8 cellular contexts compared by ENCODE assay signal in genomic region chr19:56105831-56106396, GRCh38. TPM values are rescaled to one million over a fixed set of nuclear protein-coding genes. Genes with fewer than 3 reads are reported as not detected.
DNase-seq lines count a peak whose midpoint lies in the region; ATAC-seq and TF ChIP-seq lines count a peak whose summit lies in the region.
"Not testable (repeated sequence)": the region's sequence is repeated elsewhere in the genome, so short reads cannot be mapped to it uniquely, and the experiment has no call there.

No MANE protein-coding gene starts in this region.

- not testable (repeated sequence) for BruUV-seq in Caco-2 (replicated peaks; lab: Mats Ljungman, UMichigan)

- not testable (repeated sequence) for TF ChIP-seq CTCF in Caco-2 (IDR thresholded peaks at IDR 0.05; ENCODE audit: insufficient read depth in 1 of 2, low read depth in 1 of 2, low read length in 1 of 2, severe bottlenecking in 1 of 2, unreplicated experiment in 1 of 2); upper lobe of left lung (IDR thresholded peaks at IDR 0.05)

- H3K27ac Mint-ChIP-seq in Caco-2 (ENCODE audit: unreplicated experiment) (peak overlapping the region; percentile 48), naive B cell (peak overlapping the region; percentile 86 to 96 (median 94))
- peak overlapping the region; percentile 46 for H3K27ac Mint-ChIP-seq in activated naive CD8-positive, alpha-beta T cell
- H3K27ac Mint-ChIP-seq in dendritic cell treated with granulocyte-macrophage colony-stimulating factor and Interleukin-4, amounts not matched to agents 40 ng/mL and 50 ng/mL, for 4 days: peak overlapping the region; percentile 70

- H3K27ac ChIP-seq in SK-N-MC: 0 out of 2 replicates have a peak overlapping the region, but pooled peaks have one; percentile 9
- not testable (repeated sequence) for H3K27ac ChIP-seq in iPS-20b (ENCODE audit: low read length)
- H3K27ac ChIP-seq in rectal smooth muscle tissue (ENCODE audit: low read depth, low read length): peak overlapping the region; percentile 83
- peak overlapping the region; percentile 49 to 80 (median 69) for H3K27ac ChIP-seq in upper lobe of left lung

- not testable (repeated sequence) for TF ChIP-seq POLR2A in upper lobe of left lung (IDR thresholded peaks at IDR 0.05)

- POLR2A ChIA-PET in Caco-2 (lab: Charles Lee): not testable (repeated sequence)

- H3K4me1 ChIP-seq in Caco-2: not testable (repeated sequence)
- peaks cover 15% of the 10 kb centered on the region for H3K4me1 ChIP-seq in iPS-20b (ENCODE audit: insufficient read depth, low read length)
- H3K4me1 ChIP-seq in rectal smooth muscle tissue (ENCODE audit: control insufficient read depth, insufficient read depth, low read length): peaks cover 22% of the 10 kb centered on the region
- H3K4me1 ChIP-seq in upper lobe of left lung: peaks cover 57 to 76% (median 64%) of the 10 kb centered on the region in 4 donors

- not testable (repeated sequence) for DNase-seq in Caco-2; SK-N-MC (ENCODE audit: low read depth, low spot score); naive B cell
- DNase-seq in upper lobe of left lung: peak in 1 of 2 donors; percentile 79

- intact Hi-C loops in Caco-2 (cut with micrococcal nuclease; ENCODE audit: unreplicated experiment): loop anchor here (1.0 kb wide), 1 partner anchor 66 kb away; no protein-coding TSS in a partner anchor
- intact Hi-C loops in dendritic cell treated with granulocyte-macrophage colony-stimulating factor and Interleukin-4, amounts not matched to agents 40 ng/mL and 50 ng/mL, for 4 days (cut with micrococcal nuclease): loop anchor here (1.0 kb wide), 1 partner anchor 34 kb away; no protein-coding TSS in a partner anchor

- not testable (repeated sequence) for H3K9me3 ChIP-seq in Caco-2; SK-N-MC (ENCODE audit: low read depth, low read length); iPS-20b (ENCODE audit: insufficient read depth, low read depth, low read length); upper lobe of left lung

- not testable (repeated sequence) for ATAC-seq in naive B cell (ENCODE audit: low read depth in 2 of 2); upper lobe of left lung (ENCODE audit: low FRiP score in 2 of 2)

- not testable (repeated sequence) for H3K36me3 ChIP-seq in Caco-2 (ENCODE audit: control insufficient read depth, insufficient read depth, low read length); SK-N-MC (ENCODE audit: insufficient read depth, low read length); rectal smooth muscle tissue (ENCODE audit: control insufficient read depth, insufficient read depth, low read length)
- H3K36me3 ChIP-seq in iPS-20b (ENCODE audit: insufficient read depth, low read depth, low read length): peaks cover 23% of the 10 kb centered on the region
- peaks cover 5 to 25% (median 16%) of the 10 kb centered on the region in 4 donors for H3K36me3 ChIP-seq in upper lobe of left lung

- H3K9me3 Mint-ChIP-seq in Caco-2 (ENCODE audit: unreplicated experiment); activated naive CD8-positive, alpha-beta T cell (ENCODE audit: low read depth); dendritic cell treated with granulocyte-macrophage colony-stimulating factor and Interleukin-4, amounts not matched to agents 40 ng/mL and 50 ng/mL, for 4 days; naive B cell: not testable (repeated sequence)

- CTCF ChIA-PET in Caco-2 (lab: Charles Lee): interaction anchor here (1.4 kb wide), 1 partner anchor 228 kb away, joined by 4 read pairs; no protein-coding TSS in a partner anchor

- not testable (repeated sequence) for H3K4me3 ChIP-seq in Caco-2 (ENCODE audit: low read depth, low read length); SK-N-MC; iPS-20b (ENCODE audit: low read length)
- H3K4me3 ChIP-seq in rectal smooth muscle tissue (ENCODE audit: low read length): peak overlapping the region; percentile 17
- H3K4me3 ChIP-seq in upper lobe of left lung: peak overlapping the region in 1 of 4 donors; percentile 31

- not testable (repeated sequence) for H3K27me3 Mint-ChIP-seq in Caco-2 (ENCODE audit: insufficient read depth, unreplicated experiment); activated naive CD8-positive, alpha-beta T cell; dendritic cell treated with granulocyte-macrophage colony-stimulating factor and Interleukin-4, amounts not matched to agents 40 ng/mL and 50 ng/mL, for 4 days; naive B cell

- peaks cover 76% of the 10 kb centered on the region for H3K36me3 Mint-ChIP-seq in Caco-2 (ENCODE audit: insufficient read depth, unreplicated experiment)
- not testable (repeated sequence) for H3K36me3 Mint-ChIP-seq in activated naive CD8-positive, alpha-beta T cell; naive B cell
- H3K36me3 Mint-ChIP-seq in dendritic cell treated with granulocyte-macrophage colony-stimulating factor and Interleukin-4, amounts not matched to agents 40 ng/mL and 50 ng/mL, for 4 days (ENCODE audit: low read depth): peaks cover 74% of the 10 kb centered on the region

- 92 to 95% methylated on average over 61 of the region's 61 CpGs for WGBS in upper lobe of left lung, 2 donors

- H3K4me1 Mint-ChIP-seq in Caco-2 (ENCODE audit: low read depth, unreplicated experiment): not testable (repeated sequence)
- H3K4me1 Mint-ChIP-seq in activated naive CD8-positive, alpha-beta T cell (ENCODE audit: low read depth): peaks cover 43% of the 10 kb centered on the region
- H3K4me1 Mint-ChIP-seq in dendritic cell treated with granulocyte-macrophage colony-stimulating factor and Interleukin-4, amounts not matched to agents 40 ng/mL and 50 ng/mL, for 4 days (ENCODE audit: low read depth): peaks cover 85% of the 10 kb centered on the region
- peaks cover 42 to 65% (median 58%) of the 10 kb centered on the region in 3 donors for H3K4me1 Mint-ChIP-seq in naive B cell

- H3K4me3 Mint-ChIP-seq in Caco-2 (ENCODE audit: unreplicated experiment): not testable (repeated sequence)
- peak overlapping the region; percentile 51 for H3K4me3 Mint-ChIP-seq in activated naive CD8-positive, alpha-beta T cell
- H3K4me3 Mint-ChIP-seq in dendritic cell treated with granulocyte-macrophage colony-stimulating factor and Interleukin-4, amounts not matched to agents 40 ng/mL and 50 ng/mL, for 4 days: peak overlapping the region; percentile 58
- peak overlapping the region in 6 of 8 donors; percentile 63 to 85 (median 74) for H3K4me3 Mint-ChIP-seq in naive B cell

- not testable (repeated sequence) for H3K9ac ChIP-seq in SK-N-MC (ENCODE audit: insufficient read length); rectal smooth muscle tissue (ENCODE audit: low read length)
- peak overlapping the region; percentile 75; the same call in 1 of the 2 replicates for H3K9ac ChIP-seq in iPS-20b (ENCODE audit: low read depth, low read length)

- not testable (repeated sequence) for H3K27me3 ChIP-seq in Caco-2 (replicated peaks; ENCODE audit: control insufficient read depth, insufficient read depth, low read length); iPS-20b (ENCODE audit: insufficient read depth, low read length); rectal smooth muscle tissue (ENCODE audit: control insufficient read depth, insufficient read depth, low read length); upper lobe of left lung

- TF ChIP-seq EP300 in upper lobe of left lung (IDR thresholded peaks at IDR 0.05): not testable (repeated sequence)

RNA-seq across cellular contexts. Expression of gene ZNF787, which starts 15.2 kb away (rescaled TPM):
- 58.1 and 60.0 TPM in 2 replicates for total RNA-seq in Caco-2 (2022)
- 1 to 10 TPM; 1.4 to 4.7 (median 2.5) TPM for polyA plus RNA-seq in naive B cell (ENCODE audit: low read depth in 6 of 6)
- total RNA-seq in upper lobe of left lung: 10 to 100 TPM; 20.5 to 45.4 (median 35.8) TPM

RNA-seq across cellular contexts. Expression of gene ZNF444, which starts 35.2 kb away (rescaled TPM):
- total RNA-seq in Caco-2 (2022) (92.2 and 95.6 TPM in 2 replicates), upper lobe of left lung (100 to 1,000 TPM in 2 of 6 donors, 10 to 100 TPM in 4; 29.2 to 131 (median 61.3) TPM)
- polyA plus RNA-seq in naive B cell (ENCODE audit: low read depth in 6 of 6): 10 to 100 TPM in 5 of 6 donors, 1 to 10 TPM in 1; 9.7 to 24.6 (median 13.1) TPM
